In the genomic region with DNA sequence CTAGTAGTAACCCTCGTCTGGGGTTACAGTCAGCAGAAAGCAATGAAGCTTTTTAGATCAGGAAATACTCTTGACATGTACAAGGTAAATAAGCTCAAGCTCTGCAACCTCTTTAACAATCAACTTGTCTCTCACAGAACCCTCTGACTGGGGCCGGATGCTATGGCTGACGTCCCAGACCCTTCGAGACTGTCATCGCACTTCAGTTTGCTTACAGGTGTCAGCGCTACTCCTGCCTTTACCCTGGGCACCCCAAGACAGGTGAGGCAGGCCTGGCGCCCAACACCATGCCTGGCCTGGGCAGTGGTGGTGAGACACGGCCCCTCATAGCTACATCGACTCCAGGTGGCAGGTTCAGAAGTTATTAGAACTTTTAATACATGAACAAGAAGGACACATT, we compare ENCODE assay signal across 18 cellular contexts.
"Had no signal": no experiment of that assay in that cellular context is flagged by ENCODE, and none has a peak within 500 bp of the region (broad histone marks: within the 10 kb centered on the region; RNA-seq: fewer than 3 reads in every experiment).

No MANE protein-coding gene starts in this region.

- H2AFZ ChIP-seq: hepatocyte, parathyroid adenoma had no signal

- H3K27ac ChIP-seq: dorsolateral prefrontal cortex, epithelial cell of prostate, hepatocyte, parathyroid adenoma, transverse colon, vagina had no signal

- ATAC-seq: activated CD8-positive, alpha-beta T cell treated with anti-CD3 and anti-CD28 coated beads for 36 hours; naive thymus-derived CD8-positive, alpha-beta T cell; stimulated activated naive CD8-positive, alpha-beta T cell treated with anti-CD3 and anti-CD28 coated beads, Interleukin-15, Interleukin-2, amounts not matched to agents 100 U/mL and 50 U/mL, for 24 hours had no signal

- H3K27me3 ChIP-seq: dorsolateral prefrontal cortex, hepatocyte, transverse colon, vagina had no signal

- H3K4me3 ChIP-seq: dorsolateral prefrontal cortex, hepatocyte, transverse colon, vagina had no signal

- H3K9me3 ChIP-seq: transverse colon, vagina had no signal

- FAIRE-seq: islet of Langerhans had no signal

- H3K4me2 ChIP-seq: hepatocyte had no signal

- H3K9ac ChIP-seq: parathyroid adenoma had no signal

- DNase-seq: activated CD4-positive, alpha-beta T cell treated with anti-CD3 and anti-CD28 coated beads, Interleukin-2, amount 10 ng/mL, durations not matched to agents 24 days and 14 days; activated CD8-positive, alpha-beta T cell treated with anti-CD3 and anti-CD28 coated beads for 36 hours; activated naive CD4-positive, alpha-beta T cell treated with anti-CD3 and anti-CD28 coated beads for 36 hours; activated T-cell treated with anti-CD3 and anti-CD28 coated beads, Interleukin-2, amount 50 U/mL, for 24 hours; caudate nucleus; dorsolateral prefrontal cortex; foreskin fibroblast; naive thymus-derived CD8-positive, alpha-beta T cell; retina; stimulated activated CD4-positive, alpha-beta T cell treated with anti-CD3 and anti-CD28 coated beads, Interleukin-2, amount 100 ng/mL, for 24 hours; stimulated activated naive CD8-positive, alpha-beta T cell treated with anti-CD3 and anti-CD28 coated beads, Interleukin-15, Interleukin-2, amounts not matched to agents 100 U/mL and 50 U/mL, for 24 hours; T1000; transverse colon had no signal
